Comparison of ENCODE assay signal across 1 cellular context in the genomic region with DNA sequence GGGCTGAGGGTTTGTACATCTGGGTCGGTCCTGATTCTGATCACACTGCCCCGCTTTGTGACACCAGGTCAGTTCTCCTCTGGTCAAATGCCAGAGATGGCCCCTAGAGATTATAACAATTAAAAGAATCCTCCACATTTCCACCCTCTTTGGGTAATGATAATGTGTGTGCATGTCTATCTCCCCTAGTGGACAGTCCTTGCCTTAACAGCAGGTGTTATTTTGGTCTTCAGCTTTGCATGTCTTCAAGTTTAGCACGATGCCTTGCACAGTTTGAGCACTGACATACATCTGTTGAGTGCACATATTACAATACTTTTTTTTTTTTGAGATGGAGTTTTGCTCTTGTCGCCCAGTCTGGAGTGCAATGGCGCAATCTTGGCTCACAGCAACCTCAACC.
TF ChIP-seq lines count a peak whose summit lies in the region.

No MANE protein-coding gene starts in this region.

TF ChIP-seq in SK-N-SH treated with all-trans-retinoic acid at 6 μM for 48 hours, 23 proteins besides CTCF, POLR2A, EP300 and RAD21 (continued from another document):
- TF ChIP-seq TCF4 (CRISPR knock-in tag; IDR thresholded peaks at IDR 0.05; ENCODE audit: borderline replicate concordance) = no peak
- no peak for TF ChIP-seq ZNF8 (CRISPR knock-in tag; IDR thresholded peaks at IDR 0.05)
- TF ChIP-seq, protein P1, sequence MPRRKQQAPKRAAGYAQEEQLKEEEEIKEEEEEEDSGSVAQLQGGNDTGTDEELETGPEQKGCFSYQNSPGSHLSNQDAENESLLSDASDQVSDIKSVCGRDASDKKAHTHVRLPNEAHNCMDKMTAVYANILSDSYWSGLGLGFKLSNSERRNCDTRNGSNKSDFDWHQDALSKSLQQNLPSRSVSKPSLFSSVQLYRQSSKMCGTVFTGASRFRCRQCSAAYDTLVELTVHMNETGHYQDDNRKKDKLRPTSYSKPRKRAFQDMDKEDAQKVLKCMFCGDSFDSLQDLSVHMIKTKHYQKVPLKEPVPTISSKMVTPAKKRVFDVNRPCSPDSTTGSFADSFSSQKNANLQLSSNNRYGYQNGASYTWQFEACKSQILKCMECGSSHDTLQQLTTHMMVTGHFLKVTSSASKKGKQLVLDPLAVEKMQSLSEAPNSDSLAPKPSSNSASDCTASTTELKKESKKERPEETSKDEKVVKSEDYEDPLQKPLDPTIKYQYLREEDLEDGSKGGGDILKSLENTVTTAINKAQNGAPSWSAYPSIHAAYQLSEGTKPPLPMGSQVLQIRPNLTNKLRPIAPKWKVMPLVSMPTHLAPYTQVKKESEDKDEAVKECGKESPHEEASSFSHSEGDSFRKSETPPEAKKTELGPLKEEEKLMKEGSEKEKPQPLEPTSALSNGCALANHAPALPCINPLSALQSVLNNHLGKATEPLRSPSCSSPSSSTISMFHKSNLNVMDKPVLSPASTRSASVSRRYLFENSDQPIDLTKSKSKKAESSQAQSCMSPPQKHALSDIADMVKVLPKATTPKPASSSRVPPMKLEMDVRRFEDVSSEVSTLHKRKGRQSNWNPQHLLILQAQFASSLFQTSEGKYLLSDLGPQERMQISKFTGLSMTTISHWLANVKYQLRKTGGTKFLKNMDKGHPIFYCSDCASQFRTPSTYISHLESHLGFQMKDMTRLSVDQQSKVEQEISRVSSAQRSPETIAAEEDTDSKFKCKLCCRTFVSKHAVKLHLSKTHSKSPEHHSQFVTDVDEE (CRISPR knock-in tag; IDR thresholded peaks at IDR 0.05) = no peak
- no peak for TF ChIP-seq ZFP30 (CRISPR knock-in tag; IDR thresholded peaks at IDR 0.05)
- TF ChIP-seq, protein P2, sequence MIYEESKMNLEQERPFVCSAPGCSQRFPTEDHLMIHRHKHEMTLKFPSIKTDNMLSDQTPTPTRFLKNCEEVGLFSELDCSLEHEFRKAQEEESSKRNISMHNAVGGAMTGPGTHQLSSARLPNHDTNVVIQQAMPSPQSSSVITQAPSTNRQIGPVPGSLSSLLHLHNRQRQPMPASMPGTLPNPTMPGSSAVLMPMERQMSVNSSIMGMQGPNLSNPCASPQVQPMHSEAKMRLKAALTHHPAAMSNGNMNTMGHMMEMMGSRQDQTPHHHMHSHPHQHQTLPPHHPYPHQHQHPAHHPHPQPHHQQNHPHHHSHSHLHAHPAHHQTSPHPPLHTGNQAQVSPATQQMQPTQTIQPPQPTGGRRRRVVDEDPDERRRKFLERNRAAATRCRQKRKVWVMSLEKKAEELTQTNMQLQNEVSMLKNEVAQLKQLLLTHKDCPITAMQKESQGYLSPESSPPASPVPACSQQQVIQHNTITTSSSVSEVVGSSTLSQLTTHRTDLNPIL (CRISPR knock-in tag; IDR thresholded peaks at IDR 0.05; ENCODE audit: low read depth) = no peak
- no peak for TF ChIP-seq ZFP3 (CRISPR knock-in tag; IDR thresholded peaks at IDR 0.05)
- no peak for TF ChIP-seq TOX (CRISPR knock-in tag; IDR thresholded peaks at IDR 0.05; ENCODE audit: borderline replicate concordance)
- TF ChIP-seq CSDC2 (CRISPR knock-in tag; IDR thresholded peaks at IDR 0.05) = no peak
